15 cellular contexts compared by ENCODE assay signal in the genomic region with DNA sequence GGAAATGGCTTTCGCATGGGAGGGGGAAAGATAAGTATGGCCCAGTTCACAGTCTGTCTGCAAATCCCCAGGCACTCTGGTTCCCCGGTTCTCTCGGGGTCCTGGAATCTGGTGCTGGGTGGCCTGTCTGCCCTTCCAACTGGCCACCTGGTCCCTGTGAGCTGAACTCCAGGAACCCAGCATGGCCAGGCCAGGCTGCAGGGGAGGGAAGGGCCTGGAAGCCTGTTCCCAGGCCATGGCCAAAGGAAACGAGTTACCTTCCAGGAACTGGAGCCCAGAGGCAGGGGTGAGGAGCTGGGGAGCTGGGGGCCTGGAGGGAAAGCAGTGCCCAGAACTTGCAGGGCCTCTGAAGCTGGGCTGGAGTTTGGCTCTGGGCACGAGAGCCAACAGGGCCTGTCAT. TPM values are rescaled to one million over a fixed set of nuclear protein-coding genes. Genes with fewer than 3 reads are reported as not detected.
"Had no signal": no experiment of that assay in that cellular context is flagged by ENCODE, and none has a peak within 500 bp of the region (broad histone marks: within the 10 kb centered on the region; RNA-seq: fewer than 3 reads in every experiment).

No MANE protein-coding gene starts in this region.

- DNase-seq: activated CD4-positive, alpha-beta memory T cell treated with anti-CD3 and anti-CD28 coated beads for 36 hours; activated CD4-positive, CD25-positive, alpha-beta regulatory T cell treated with anti-CD3 and anti-CD28 coated beads, Interleukin-2, amount 50 U/mL, for 72 hours; activated naive CD4-positive, alpha-beta T cell; activated naive CD8-positive, alpha-beta T cell treated with anti-CD3 and anti-CD28 coated beads, Interleukin-2, amount 50 U/mL, for 24 hours; dermis blood vessel endothelial cell; erythroblast; hippocampal formation; mucosa of descending colon; natural killer cell; stimulated activated CD4-positive, alpha-beta T cell treated with anti-CD3 and anti-CD28 coated beads, Interleukin-4, amount 100 ng/mL, for 1 hour had no signal

- H3K36me3 Mint-ChIP-seq: natural killer cell had no signal

- H3K27ac Mint-ChIP-seq: activated CD4-positive, alpha-beta memory T cell treated with anti-CD3 and anti-CD28 coated beads for 36 hours; activated naive CD8-positive, alpha-beta T cell treated with anti-CD3 and anti-CD28 coated beads, Interleukin-2, amount 50 U/mL, for 24 hours; activated T-helper 1 cell treated with anti-CD3 and anti-CD28 coated beads, Interleukin-12 subunit alpha, Interleukin-12 subunit beta, Interleukin-2, Interleukin-4 antibody, amounts not matched to agents 30 ng/mL and 10 ng/mL and 1 ng/mL, durations not matched to agents 14 hours and 24 hours and 36 hours; natural killer cell; stimulated activated naive CD8-positive, alpha-beta T cell treated with anti-CD3 and anti-CD28 coated beads, Interleukin-15, Interleukin-2, amounts not matched to agents 100 ng/mL and 50 ng/mL, for 24 hours; T-helper 2 cell treated with Interferon-gamma antibody and Interleukin-4, amounts not matched to agents 5 μg/mL and 100 μg/mL, for 36 hours had no signal

- ATAC-seq: activated naive CD8-positive, alpha-beta T cell treated with anti-CD3 and anti-CD28 coated beads, Interleukin-2, amount 50 U/mL, for 24 hours; mucosa of descending colon; natural killer cell had no signal

- H3K4me3 Mint-ChIP-seq: activated CD4-positive, alpha-beta memory T cell treated with anti-CD3 and anti-CD28 coated beads for 36 hours; activated naive CD8-positive, alpha-beta T cell treated with anti-CD3 and anti-CD28 coated beads, Interleukin-2, amount 50 U/mL, for 24 hours; activated T-helper 1 cell treated with anti-CD3 and anti-CD28 coated beads, Interleukin-12 subunit alpha, Interleukin-12 subunit beta, Interleukin-2, Interleukin-4 antibody, amounts not matched to agents 30 ng/mL and 10 ng/mL and 1 ng/mL, durations not matched to agents 14 hours and 24 hours and 36 hours; central memory CD8-positive, alpha-beta T cell; natural killer cell; stimulated activated naive CD8-positive, alpha-beta T cell treated with anti-CD3 and anti-CD28 coated beads, Interleukin-15, Interleukin-2, amounts not matched to agents 100 ng/mL and 50 ng/mL, for 24 hours; T-helper 2 cell treated with Interferon-gamma antibody and Interleukin-4, amounts not matched to agents 5 μg/mL and 100 μg/mL, for 36 hours had no signal

- H3K9me3 ChIP-seq: mucosa of descending colon had no signal

- H3K4me3 ChIP-seq: lung, mucosa of descending colon had no signal

RNA-seq across cellular contexts. Expression of a gene that starts 19.1 kb away (rescaled TPM):
- total RNA-seq: activated CD4-positive, alpha-beta memory T cell treated with anti-CD3 and anti-CD28 coated beads for 36 hours; activated T-helper 1 cell treated with anti-CD3 and anti-CD28 coated beads, Interleukin-12 subunit alpha, Interleukin-12 subunit beta, Interleukin-2, Interleukin-4 antibody, amounts not matched to agents 30 ng/mL and 10 ng/mL and 1 ng/mL, durations not matched to agents 14 hours and 24 hours and 36 hours; dermis blood vessel endothelial cell had no signal

RNA-seq across cellular contexts. Expression of a gene that starts 23.5 kb away (rescaled TPM):
- total RNA-seq: activated T-helper 1 cell treated with anti-CD3 and anti-CD28 coated beads, Interleukin-12 subunit alpha, Interleukin-12 subunit beta, Interleukin-2, Interleukin-4 antibody, amounts not matched to agents 30 ng/mL and 10 ng/mL and 1 ng/mL, durations not matched to agents 14 hours and 24 hours and 36 hours; natural killer cell had no signal

RNA-seq across cellular contexts. Expression of a gene that starts 34.5 kb away (rescaled TPM):
- total RNA-seq: activated CD4-positive, alpha-beta memory T cell treated with anti-CD3 and anti-CD28 coated beads for 36 hours; activated T-helper 1 cell treated with anti-CD3 and anti-CD28 coated beads, Interleukin-12 subunit alpha, Interleukin-12 subunit beta, Interleukin-2, Interleukin-4 antibody, amounts not matched to agents 30 ng/mL and 10 ng/mL and 1 ng/mL, durations not matched to agents 14 hours and 24 hours and 36 hours; natural killer cell had no signal

RNA-seq across cellular contexts. Expression of a gene that starts 47.8 kb away (rescaled TPM):
- total RNA-seq: activated T-helper 1 cell treated with anti-CD3 and anti-CD28 coated beads, Interleukin-12 subunit alpha, Interleukin-12 subunit beta, Interleukin-2, Interleukin-4 antibody, amounts not matched to agents 30 ng/mL and 10 ng/mL and 1 ng/mL, durations not matched to agents 14 hours and 24 hours and 36 hours had no signal
